In the genomic region with DNA sequence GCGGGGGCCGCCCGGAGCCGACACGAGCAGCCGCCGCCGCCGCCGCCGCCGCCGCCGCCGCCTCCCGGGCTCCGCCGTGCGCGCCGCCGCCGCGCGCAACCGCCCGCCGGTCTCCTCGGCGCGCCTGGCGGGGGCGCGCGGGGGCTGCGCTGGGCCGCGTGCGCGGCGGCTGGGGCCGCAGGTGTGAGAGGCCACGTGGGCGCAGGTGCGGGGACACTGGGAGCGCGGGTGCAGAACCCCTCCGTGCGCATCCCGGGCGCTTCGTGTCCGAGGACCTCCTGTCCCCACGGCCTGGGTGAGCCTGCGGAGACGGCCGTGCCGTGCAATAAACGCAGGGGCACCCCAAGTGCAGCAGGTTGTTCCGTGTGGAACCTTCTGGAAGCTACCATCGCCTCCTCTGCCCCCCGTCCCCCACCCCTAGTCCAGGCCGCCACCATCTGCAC, we compare ENCODE assay signal across 9 cellular contexts. TPM values are rescaled to one million over a fixed set of nuclear protein-coding genes. Genes with fewer than 3 reads are reported as not detected.
DNase-seq lines count a peak whose midpoint lies in the region; ATAC-seq and TF ChIP-seq lines count a peak whose summit lies in the region.
"Had no signal": no experiment of that assay in that cellular context is flagged by ENCODE, and none has a peak within 500 bp of the region (broad histone marks: within the 10 kb centered on the region; RNA-seq: fewer than 3 reads in every experiment).

A gene with protein sequence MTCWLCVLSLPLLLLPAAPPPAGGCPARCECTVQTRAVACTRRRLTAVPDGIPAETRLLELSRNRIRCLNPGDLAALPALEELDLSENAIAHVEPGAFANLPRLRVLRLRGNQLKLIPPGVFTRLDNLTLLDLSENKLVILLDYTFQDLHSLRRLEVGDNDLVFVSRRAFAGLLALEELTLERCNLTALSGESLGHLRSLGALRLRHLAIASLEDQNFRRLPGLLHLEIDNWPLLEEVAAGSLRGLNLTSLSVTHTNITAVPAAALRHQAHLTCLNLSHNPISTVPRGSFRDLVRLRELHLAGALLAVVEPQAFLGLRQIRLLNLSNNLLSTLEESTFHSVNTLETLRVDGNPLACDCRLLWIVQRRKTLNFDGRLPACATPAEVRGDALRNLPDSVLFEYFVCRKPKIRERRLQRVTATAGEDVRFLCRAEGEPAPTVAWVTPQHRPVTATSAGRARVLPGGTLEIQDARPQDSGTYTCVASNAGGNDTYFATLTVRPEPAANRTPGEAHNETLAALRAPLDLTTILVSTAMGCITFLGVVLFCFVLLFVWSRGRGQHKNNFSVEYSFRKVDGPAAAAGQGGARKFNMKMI (minus strand): TSS at position 41 of the 443 bp plus-strand sequence. CDS start 16,378 bp downstream, outside the sequence.

- peaks cover 7% of the 10 kb centered on the region for H3K4me1 ChIP-seq in CD8-positive, alpha-beta memory T cell (ENCODE audit: insufficient read depth, low read length)

- no peaks in the 10 kb centered on the region for H3F3A ChIP-seq in neural cell (ENCODE audit: insufficient read depth, low read length, poor library complexity, severe bottlenecking)

- ATAC-seq in GM18873 (IDR thresholded peaks at IDR 0.05; ENCODE audit: low FRiP score, unreplicated experiment) (no peak), GM21390 (IDR thresholded peaks at IDR 0.05; ENCODE audit: unreplicated experiment) (no peak)

- no peak for TF ChIP-seq CTCF in choroid plexus epithelial cell (conservative IDR thresholded peaks at IDR 0.05; ENCODE audit: low read depth, low read length)
- no peak for TF ChIP-seq CTCF in neural cell (IDR thresholded peaks at IDR 0.05; ENCODE audit: poor library complexity, severe bottlenecking)

- peaks cover 31% of the 10 kb centered on the region for H3K27me3 ChIP-seq in CD8-positive, alpha-beta memory T cell (ENCODE audit: insufficient read depth, low read length, poor library complexity, severe bottlenecking)
- H3K27me3 ChIP-seq in neural cell (ENCODE audit: insufficient read depth, low read depth, low read length): peaks cover 15% of the 10 kb centered on the region

- peaks cover 0 to 5% (median 0%) of the 10 kb centered on the region in 5 donors for H3K9me3 Mint-ChIP-seq in CD8-positive, alpha-beta memory T cell

- no peaks in the 10 kb centered on the region for H3K9me3 ChIP-seq in CD8-positive, alpha-beta memory T cell (ENCODE audit: low read length)
- no peaks in the 10 kb centered on the region for H3K9me3 ChIP-seq in neural cell (ENCODE audit: low read length)

- H3K79me2 ChIP-seq in neural cell (replicated peaks; ENCODE audit: insufficient read depth, low read length): no peaks in the 10 kb centered on the region

- peak within 1 kb of the TSS in 1 of 8 donors; percentile 30 for H3K27ac Mint-ChIP-seq in CD8-positive, alpha-beta memory T cell

- no peak within 1 kb of the TSS for H3K27ac ChIP-seq in CD8-positive, alpha-beta memory T cell (ENCODE audit: low read depth, low read length)
- H3K27ac ChIP-seq in neural cell (ENCODE audit: low read length): no peak within 1 kb of the TSS

- no peak within 1 kb of the TSS for H2AFZ ChIP-seq in neural cell (ENCODE audit: low read depth, low read length)

- no peaks in the 10 kb centered on the region for H3K9me2 ChIP-seq in neural cell (ENCODE audit: insufficient read depth, low read length)

- CTCF ChIA-PET in CD8-positive, alpha-beta memory T cell (lab: Charles Lee): no interaction called here

- H3K4me1 Mint-ChIP-seq in CD8-positive, alpha-beta memory T cell: peaks cover 2 to 13% (median 3%) of the 10 kb centered on the region in 3 donors

- H3K36me3 ChIP-seq in CD8-positive, alpha-beta memory T cell (ENCODE audit: insufficient read depth, low read length): no peaks in the 10 kb centered on the region
- H3K36me3 ChIP-seq in neural cell (ENCODE audit: insufficient read depth, low read length): no peaks in the 10 kb centered on the region

- DNase-seq in CD8-positive, alpha-beta memory T cell: no peak
- peak; percentile 37 for DNase-seq in HuH-7 (ENCODE audit: low spot score)
- DNase-seq in choroid plexus epithelial cell (ENCODE audit: low read depth): no peak
- no peak for DNase-seq in superior temporal gyrus (ENCODE audit: extremely low spot score)
- DNase-seq: activated CD4-positive, alpha-beta T cell treated with anti-CD3 and anti-CD28 coated beads, Interleukin-2, amount 50 U/mL, for 4 hours had no signal

- peak within 1 kb of the TSS; percentile 48 for H3K9ac ChIP-seq in neural cell (ENCODE audit: low read length)

- H3K4me2 ChIP-seq in neural cell (ENCODE audit: low read length): no peak within 1 kb of the TSS

- no peak for TF ChIP-seq EP300 in neural cell (conservative IDR thresholded peaks at IDR 0.05; ENCODE audit: poor library complexity, severe bottlenecking)

- H3K36me3 Mint-ChIP-seq in CD8-positive, alpha-beta memory T cell: no peaks in the 10 kb centered on the region

- no peaks in the 10 kb centered on the region for H4K20me1 ChIP-seq in neural cell (ENCODE audit: insufficient read depth)

- H3K27me3 Mint-ChIP-seq in CD8-positive, alpha-beta memory T cell: peaks cover 39 to 56% of the 10 kb centered on the region in 2 donors

- TF ChIP-seq RAD21 in neural cell (conservative IDR thresholded peaks at IDR 0.05): no peak

- POLR2A ChIA-PET in CD8-positive, alpha-beta memory T cell (lab: Charles Lee): interaction anchor here (1.0 kb wide), 1 partner anchor 142 kb away, joined by 4 read pairs; no protein-coding TSS in a partner anchor

- no peak within 1 kb of the TSS for H3K4me3 ChIP-seq in CD8-positive, alpha-beta memory T cell (ENCODE audit: low read length)
- H3K4me3 ChIP-seq in choroid plexus epithelial cell (ENCODE audit: low read depth, low read length): peak within 1 kb of the TSS; percentile 20
- H3K4me3 ChIP-seq in neural cell (ENCODE audit: low read length): peak within 1 kb of the TSS; percentile 60

- H3K4me3 Mint-ChIP-seq in CD8-positive, alpha-beta memory T cell: peak within 1 kb of the TSS in 6 of 7 donors; percentile 48 to 77 (median 56)

TF ChIP-seq in neural cell, 6 proteins besides CTCF, POLR2A, EP300 and RAD21:
- TF ChIP-seq POLR2AphosphoS5 (IDR thresholded peaks at IDR 0.05) (no peak), MXI1 (conservative IDR thresholded peaks at IDR 0.05; ENCODE audit: poor library complexity, severe bottlenecking) (peak; percentile 47)

RNA-seq across cellular contexts. Expression of the gene that starts here (rescaled TPM):
- total RNA-seq in CD8-positive, alpha-beta memory T cell: under 1 TPM; 0.09 to 0.15 TPM
- polyA plus RNA-seq in CD8-positive, alpha-beta memory T cell: 9.2 TPM
- 1.2 and 2.7 TPM in 2 replicates for polyA plus RNA-seq in neural cell
- 2.5 and 2.7 TPM in 2 replicates for polyA minus RNA-seq in neural cell
- total RNA-seq: epithelial cell of proximal tubule had no signal
